In the genomic region with DNA sequence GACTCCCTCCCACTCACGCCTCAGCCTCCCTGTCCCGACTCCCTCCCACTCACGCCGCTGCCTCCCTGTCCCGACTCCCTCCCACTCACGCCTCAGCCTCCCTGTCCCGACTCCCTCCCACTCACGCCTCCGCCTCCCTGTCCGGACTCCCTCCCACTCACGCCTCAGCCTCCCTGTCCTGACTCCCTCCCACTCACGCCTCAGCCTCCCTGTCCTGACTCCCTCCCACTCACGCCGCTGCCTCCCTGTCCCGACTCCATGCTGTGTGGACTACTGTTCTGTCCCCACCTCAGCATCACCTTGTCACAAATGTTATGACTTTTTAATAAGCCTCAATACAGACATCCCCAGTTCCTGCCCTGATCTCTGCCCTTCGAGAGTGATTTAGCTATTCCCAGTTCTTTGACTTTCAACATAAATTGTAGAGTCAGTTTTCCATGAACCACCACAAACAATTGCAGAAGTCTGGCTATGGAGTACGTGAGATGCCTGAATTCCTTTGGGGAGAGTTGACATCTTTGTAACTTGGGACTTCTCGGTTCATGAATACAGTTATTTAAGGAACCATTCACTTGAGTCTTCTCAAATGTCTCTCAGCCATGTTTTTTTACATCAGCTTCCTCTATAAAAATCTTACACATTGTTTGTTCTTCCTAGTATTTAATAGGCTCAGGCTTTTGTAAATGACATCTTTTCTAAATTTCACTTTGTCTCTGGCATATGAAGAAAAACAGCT, we compare ENCODE assay signal across 10 cellular contexts.
DNase-seq lines count a peak whose midpoint lies in the region; ATAC-seq and TF ChIP-seq lines count a peak whose summit lies in the region.
"Had no signal": no experiment of that assay in that cellular context is flagged by ENCODE, and none has a peak within 500 bp of the region (broad histone marks: within the 10 kb centered on the region; RNA-seq: fewer than 3 reads in every experiment).

No MANE protein-coding gene starts in this region.

- peak overlapping the region; percentile 70 to 84 for H3K4me3 Mint-ChIP-seq in CD14-positive monocyte
- peak overlapping the region; percentile 69 to 78 for H3K4me3 Mint-ChIP-seq in effector memory CD8-positive, alpha-beta T cell
- H3K4me3 Mint-ChIP-seq in nephron progenitor cell, result peak overlapping the region; percentile 64

- 73 to 77% methylated on average over 8 to 9 of the region's 18 CpGs for WGBS in transverse colon (ENCODE audit: low coverage in 1 of 2), 2 donors

- H3K36me3 ChIP-seq in KOPT-K1 (ENCODE audit: insufficient read depth, low read length) (no peaks in the 10 kb centered on the region), transverse colon (no peaks in the 10 kb centered on the region)

- H3K4me3 ChIP-seq in transverse colon, result peak overlapping the region in 2 of 4 donors; percentile 8 to 34

- peaks cover 52 to 73% (median 57%) of the 10 kb centered on the region in 3 donors for H3K27me3 Mint-ChIP-seq in CD14-positive monocyte (ENCODE audit: low read depth in 3 of 3)
- peaks cover 0 to 6% of the 10 kb centered on the region in 2 donors for H3K27me3 Mint-ChIP-seq in effector memory CD8-positive, alpha-beta T cell
- H3K27me3 Mint-ChIP-seq in nephron progenitor cell (ENCODE audit: low read depth, poor library complexity), result peaks cover 44% of the 10 kb centered on the region

- H3K36me3 Mint-ChIP-seq in CD14-positive monocyte, result peaks cover 0 to 5% of the 10 kb centered on the region in 2 donors
- no peaks in the 10 kb centered on the region for H3K36me3 Mint-ChIP-seq in effector memory CD8-positive, alpha-beta T cell (ENCODE audit: insufficient read depth)
- no peaks in the 10 kb centered on the region for H3K36me3 Mint-ChIP-seq in nephron progenitor cell (ENCODE audit: low read depth)

- H3K9me3 ChIP-seq in KOPT-K1 (ENCODE audit: insufficient read depth, low read length, poor library complexity, severe bottlenecking), result no peaks in the 10 kb centered on the region
- no peaks in the 10 kb centered on the region for H3K9me3 ChIP-seq in transverse colon

- H3K4me1 ChIP-seq in transverse colon, result peaks cover 0 to 14% (median 6%) of the 10 kb centered on the region in 4 donors

- H3K27ac ChIP-seq in KOPT-K1 (ENCODE audit: low read depth, low read length, poor library complexity, severe bottlenecking) (peak overlapping the region; percentile 72), transverse colon (peak overlapping the region in 2 of 4 donors; percentile 44 to 50)

- H3K9me3 Mint-ChIP-seq in CD14-positive monocyte, result peaks cover 17 to 57% (median 29%) of the 10 kb centered on the region in 7 donors
- no peaks in the 10 kb centered on the region for H3K9me3 Mint-ChIP-seq in effector memory CD8-positive, alpha-beta T cell
- H3K9me3 Mint-ChIP-seq in nephron progenitor cell, result peaks cover 5% of the 10 kb centered on the region

- peaks cover 22% of the 10 kb centered on the region for H3K27me3 ChIP-seq in transverse colon

- TF ChIP-seq CTCF in CD14-positive monocyte (IDR thresholded peaks at IDR 0.05) (no peak), nephron progenitor cell (IDR thresholded peaks at IDR 0.05) (no peak), transverse colon (IDR thresholded peaks at IDR 0.05) (no peak)

- DNase-seq in CD14-positive monocyte (ENCODE audit: low spot score), result peak; percentile 1
- no peak for DNase-seq in effector memory CD8-positive, alpha-beta T cell
- no peak for DNase-seq in nephron progenitor cell
- DNase-seq in NCI-H2081 (lab: John Stamatoyannopoulos, UW), result no peak
- DNase-seq in kidney glomerular epithelial cell (lab: John Stamatoyannopoulos, UW), result no peak
- DNase-seq in transverse colon, result no peak
- DNase-seq: DMS79 treated with DMSO at 0.1 percent for 48 hours, NCI-H1694 had no signal

- in situ Hi-C loops in transverse colon (cut with MboI; ENCODE audit: low pct_ligation_motif_present in 1 of 4, low pct_unique_long_range_greater_than_20kb in 1 of 4, low sequenced_read_pairs in 3 of 4), result no loop called here

- TF ChIP-seq POLR2A in transverse colon (IDR thresholded peaks at IDR 0.05), result no peak

- H3K27ac Mint-ChIP-seq in CD14-positive monocyte (peak overlapping the region in 5 of 7 donors; percentile 16 to 72 (median 23)), nephron progenitor cell (peak overlapping the region; percentile 73)
- peak overlapping the region; percentile 72 to 92 for H3K27ac Mint-ChIP-seq in effector memory CD8-positive, alpha-beta T cell

- intact Hi-C loops in CD14-positive monocyte (cut with micrococcal nuclease) (no loop called here), transverse colon (cut with DNase I; ENCODE audit: low total_unique reads) (no loop called here)

- no peak for ATAC-seq in effector memory CD8-positive, alpha-beta T cell (replicated peaks)
- ATAC-seq in HG03442 (IDR thresholded peaks at IDR 0.05; ENCODE audit: unreplicated experiment), result no peak

- TF ChIP-seq EP300 in transverse colon (IDR thresholded peaks at IDR 0.05; ENCODE audit: low read depth), result no peak

- H3K4me1 Mint-ChIP-seq in CD14-positive monocyte, result peaks cover 41% of the 10 kb centered on the region
- H3K4me1 Mint-ChIP-seq in effector memory CD8-positive, alpha-beta T cell (ENCODE audit: low read depth in 2 of 2), result peaks cover 30 to 47% of the 10 kb centered on the region in 2 donors
- peaks cover 62% of the 10 kb centered on the region for H3K4me1 Mint-ChIP-seq in nephron progenitor cell

Comparison
In these comparisons a context has a peak if more than half of its experiments do, and no peak if none do; other contexts are left out.
1. H3K27ac Mint-ChIP-seq: peak in every context shown above with its lines; median percentile 82 in effector memory CD8-positive, alpha-beta T cell; 73 in nephron progenitor cell; 23 in CD14-positive monocyte.